ENCODE assay signal across 2 cellular contexts in genomic region chr1:53348491-53349368, GRCh38.
TF ChIP-seq lines count a peak whose summit lies in the region.

No MANE protein-coding gene starts in this region.

TF ChIP-seq in H1, 55 proteins besides CTCF, POLR2A, EP300 and RAD21:
- TF ChIP-seq CHD2 (IDR thresholded peaks at IDR 0.05; ENCODE audit: low read length) = no peak
- TF ChIP-seq RBBP5 (IDR thresholded peaks at IDR 0.05; ENCODE audit: borderline replicate concordance, low read depth, low read length) = no peak
- TF ChIP-seq KDM4A (IDR thresholded peaks at IDR 0.05; ENCODE audit: low read depth, low read length, severe bottlenecking) = no peak
- TF ChIP-seq CBX8 (IDR thresholded peaks at IDR 0.05; ENCODE audit: borderline replicate concordance, low read depth, low read length) = no peak
- TF ChIP-seq TAF7 (optimal IDR thresholded peaks at IDR 0.05; ENCODE audit: borderline replicate concordance, low read depth, low read length) = no peak

TF ChIP-seq in SK-N-SH, 30 proteins besides CTCF, POLR2A, EP300 and RAD21:
- TF ChIP-seq RFX5 (IDR thresholded peaks at IDR 0.05; ENCODE audit: low read length) (no peak), JUND (IDR thresholded peaks at IDR 0.05) (no peak), SMC3 (IDR thresholded peaks at IDR 0.05; ENCODE audit: low read depth, low read length) (no peak), TCF12 (IDR thresholded peaks at IDR 0.05) (no peak), POLR2AphosphoS5 (IDR thresholded peaks at IDR 0.05; ENCODE audit: low read depth, low read length) (no peak), RXRA (IDR thresholded peaks at IDR 0.05; ENCODE audit: borderline replicate concordance, low read depth) (no peak), MEF2A (IDR thresholded peaks at IDR 0.05; ENCODE audit: borderline replicate concordance, low read depth) (no peak), CHD2 (IDR thresholded peaks at IDR 0.05; ENCODE audit: low read length, partially characterized antibody) (no peak), GABPA (IDR thresholded peaks at IDR 0.05; ENCODE audit: low read depth) (no peak), USF2 (IDR thresholded peaks at IDR 0.05; ENCODE audit: borderline replicate concordance, low read depth, low read length) (no peak), PBX3 (IDR thresholded peaks at IDR 0.05) (no peak), ELF1 (IDR thresholded peaks at IDR 0.05) (no peak), REST (IDR thresholded peaks at IDR 0.05; ENCODE audit: low read depth, low read length) (no peak), MXI1 (IDR thresholded peaks at IDR 0.05; ENCODE audit: low read depth, low read length) (no peak), EZH2phosphoT487 (IDR thresholded peaks at IDR 0.05; ENCODE audit: borderline replicate concordance, low read depth) (no peak), GATA2 (CRISPR knock-in tag; IDR thresholded peaks at IDR 0.05) (no peak), YY1 (IDR thresholded peaks at IDR 0.05; ENCODE audit: low read depth) (no peak), TEAD4 (IDR thresholded peaks at IDR 0.05; ENCODE audit: borderline replicate concordance, insufficient read depth) (no peak), NRF1 (IDR thresholded peaks at IDR 0.05; ENCODE audit: low read depth, low read length) (no peak)
TF ChIP-seq in SK-N-SH: peak in this region for 0.
